ENCODE assay signal across 26 cellular contexts in genomic region chr11:75785187-75785586, GRCh38. TPM values are rescaled to one million over a fixed set of nuclear protein-coding genes. Genes with fewer than 3 reads are reported as not detected.
A peak's percentile ranks its signal among the peaks of the same experiment; 100 is the strongest.
DNase-seq lines count a peak whose midpoint lies in the region; ATAC-seq, FAIRE-seq and TF ChIP-seq lines count a peak whose summit lies in the region.
"Had no signal": no experiment of that assay in that cellular context is flagged by ENCODE, and none has a peak within 500 bp of the region (broad histone marks: within the 10 kb centered on the region; RNA-seq: fewer than 3 reads in every experiment).

No MANE protein-coding gene starts in this region.

- H3K36me3 Mint-ChIP-seq in endothelial cell (ENCODE audit: low read depth, unreplicated experiment) = no peaks in the 10 kb centered on the region
- H3K36me3 Mint-ChIP-seq: CD8-positive, alpha-beta memory T cell had no signal

- intact Hi-C loops in K562 (cut with micrococcal nuclease) = no loop called here
- intact Hi-C loops in left lung (cut with DNase I) = no loop called here

- ATAC-seq in K562 (no peak), left lung (peak; percentile 17), GM19328 (IDR thresholded peaks at IDR 0.05; ENCODE audit: unreplicated experiment) (no peak)
- ATAC-seq: A549 had no signal

- no peak for FAIRE-seq in K562 (lab: Jason Lieb, UNC)
- FAIRE-seq: A549, GM12891, GM18507, H54 had no signal

- no peak overlapping the region for H3K4me3 ChIP-seq in K562
- H3K4me3 ChIP-seq in left lung = no peak overlapping the region
- no peak overlapping the region for H3K4me3 ChIP-seq in neutrophil (ENCODE audit: low read depth in 1 of 2, low read length in 1 of 2)
- H3K4me3 ChIP-seq: A549; BLaER1 treated with 17β-estradiol and CSF1 and Interleukin-3, amounts not matched to agents 10 nM and 100 nM; HAP-1 had no signal

- H3K9me3 ChIP-seq in K562 (replicated peaks; ENCODE audit: control insufficient read depth, insufficient read depth, low read depth, low read length) = no peaks in the 10 kb centered on the region
- H3K9me3 ChIP-seq in left lung = no peaks in the 10 kb centered on the region
- H3K9me3 ChIP-seq in neutrophil = no peaks in the 10 kb centered on the region
- H3K9me3 ChIP-seq: A549; BE2C; BLaER1 treated with 17β-estradiol and CSF1 and Interleukin-3, amounts not matched to agents 10 nM and 100 nM; HAP-1 had no signal

- no peaks in the 10 kb centered on the region for H3K9me3 Mint-ChIP-seq in endothelial cell (ENCODE audit: unreplicated experiment)
- H3K9me3 Mint-ChIP-seq: CD14-positive monocyte; CD4-positive, alpha-beta T cell; CD8-positive, alpha-beta memory T cell; HFFc6 had no signal

- DNase-seq in K562 (ENCODE audit: extremely low read depth in 1 of 4, low spot score in 3 of 4) = no peak
- no peak for DNase-seq in left lung
- no peak for DNase-seq in endothelial cell (ENCODE audit: low spot score)
- no peak for DNase-seq in substantia nigra (lab: John Stamatoyannopoulos, UW)
- DNase-seq in NCI-H1417 treated with DMSO at 0.1 percent for 48 hours (lab: John Stamatoyannopoulos, UW) = no peak
- DNase-seq: 8988T; ACHN; AML-193; BE2C; Calu3; CD4-positive, alpha-beta T cell; CD8-positive, alpha-beta memory T cell; DMS79 treated with DMSO at 0.1 percent for 48 hours; GF-D8; GOT3; HFFc6 had no signal

- in situ Hi-C loops in K562 (cut with MboI) = loop anchor here (10.0 kb wide), 1 partner anchor 340 kb away; no protein-coding TSS in a partner anchor

- TF ChIP-seq CTCF in 22Rv1 (IDR thresholded peaks at IDR 0.05) (no peak), K562 (IDR thresholded peaks at IDR 0.05 in 2 of 3, conservative IDR thresholded peaks at IDR 0.05 in 1 of 3; ENCODE audit: insufficient read depth in 2 of 3, low read depth in 1 of 3, low read length in 3 of 3) (no peak), left lung (IDR thresholded peaks at IDR 0.05) (no peak), neutrophil (IDR thresholded peaks at IDR 0.05) (no peak), endothelial cell (IDR thresholded peaks at IDR 0.05; ENCODE audit: unreplicated experiment) (no peak)

- no peaks in the 10 kb centered on the region for H3K36me3 ChIP-seq in K562 (ENCODE audit: control insufficient read depth, insufficient read depth, low read length)
- H3K36me3 ChIP-seq in left lung = peaks cover 0 to 4% of the 10 kb centered on the region in 2 donors
- H3K36me3 ChIP-seq in neutrophil = peaks cover 85% of the 10 kb centered on the region
- H3K36me3 ChIP-seq: BE2C; BLaER1 treated with 17β-estradiol and CSF1 and Interleukin-3, amounts not matched to agents 10 nM and 100 nM; HAP-1 had no signal

- no peak overlapping the region for H3K27ac Mint-ChIP-seq in endothelial cell (ENCODE audit: unreplicated experiment)
- H3K27ac Mint-ChIP-seq: CD14-positive monocyte; CD4-positive, alpha-beta T cell; CD8-positive, alpha-beta memory T cell; HFFc6 had no signal

- H3K27me3 ChIP-seq in K562 (ENCODE audit: control insufficient read depth in 2 of 2, insufficient read depth in 2 of 2, low read length in 2 of 2) (no peaks in the 10 kb centered on the region), left lung (no peaks in the 10 kb centered on the region), neutrophil (no peaks in the 10 kb centered on the region)
- H3K27me3 ChIP-seq: BE2C; BLaER1 treated with 17β-estradiol and CSF1 and Interleukin-3, amounts not matched to agents 10 nM and 100 nM had no signal

- H2AFZ ChIP-seq in K562 (ENCODE audit: low read depth, low read length) = no peak overlapping the region

- H3K9me1 ChIP-seq in K562 (ENCODE audit: control insufficient read depth, insufficient read depth, low read length) = no peaks in the 10 kb centered on the region

- no peaks in the 10 kb centered on the region for H4K20me1 ChIP-seq in K562 (replicated peaks; ENCODE audit: control insufficient read depth, insufficient read depth, low read length)
- H4K20me1 ChIP-seq: BLaER1 treated with 17β-estradiol and CSF1 and Interleukin-3, amounts not matched to agents 10 nM and 100 nM had no signal

- 8% methylated on average over 4 of the region's 4 CpGs for WGBS in K562 (ENCODE audit: insufficient coverage, low coverage, missing lambda C conversion rate)

- CTCF ChIA-PET in K562 (lab: Yijun Ruan, JAX; ENCODE audit: low intra/inter-chr PET ratio) = no interaction called here

- no peak overlapping the region for H3K9ac ChIP-seq in K562 (ENCODE audit: insufficient read depth in 1 of 2, low read depth in 2 of 2, low read length in 2 of 2)
- H3K9ac ChIP-seq: BLaER1 treated with 17β-estradiol and CSF1 and Interleukin-3, amounts not matched to agents 10 nM and 100 nM had no signal

- no peak for TF ChIP-seq POLR2A in K562 (conservative IDR thresholded peaks at IDR 0.05)

- no peak for TF ChIP-seq EP300 in K562 (IDR thresholded peaks at IDR 0.05; ENCODE audit: low read length)

- H3K27ac ChIP-seq in 22Rv1 = peak overlapping the region; percentile 75
- no peak overlapping the region for H3K27ac ChIP-seq in K562 (ENCODE audit: extremely low read depth, low read depth, low read length)
- no peak overlapping the region for H3K27ac ChIP-seq in left lung
- peak overlapping the region; percentile 66 for H3K27ac ChIP-seq in neutrophil
- H3K27ac ChIP-seq in substantia nigra (ENCODE audit: low read depth, low read length, poor library complexity, severe bottlenecking) = no peak overlapping the region
- H3K27ac ChIP-seq: A549; BLaER1 treated with 17β-estradiol and CSF1 and Interleukin-3, amounts not matched to agents 10 nM and 100 nM had no signal

- H3K79me2 ChIP-seq in K562 (ENCODE audit: control insufficient read depth, insufficient read depth, low read length) = no peaks in the 10 kb centered on the region

- H3K4me3 Mint-ChIP-seq in endothelial cell (ENCODE audit: unreplicated experiment) = no peak overlapping the region
- H3K4me3 Mint-ChIP-seq: CD14-positive monocyte; CD4-positive, alpha-beta T cell; CD8-positive, alpha-beta memory T cell; HFFc6 had no signal

- H3K27me3 Mint-ChIP-seq in endothelial cell (ENCODE audit: unreplicated experiment) = peaks cover 6% of the 10 kb centered on the region
- H3K27me3 Mint-ChIP-seq: CD4-positive, alpha-beta T cell; CD8-positive, alpha-beta memory T cell had no signal

- H3K4me1 ChIP-seq in K562 (replicated peaks in 1 of 2; ENCODE audit: control insufficient read depth in 2 of 2, insufficient read depth in 2 of 2, low read length in 2 of 2) (peaks cover 0 to 6% of the 10 kb centered on the region in 2 experiments; a peak in 1 of 5 replicates), left lung (no peaks in the 10 kb centered on the region), neutrophil (ENCODE audit: control insufficient read depth in 1 of 2, insufficient read depth in 1 of 2, low read depth in 1 of 2, low read length in 1 of 2) (peaks cover 18% of the 10 kb centered on the region in 2 experiments)
- H3K4me1 ChIP-seq: BE2C, HAP-1 had no signal

- peaks cover 4% of the 10 kb centered on the region for H3K4me1 Mint-ChIP-seq in endothelial cell (ENCODE audit: unreplicated experiment)
- H3K4me1 Mint-ChIP-seq: CD8-positive, alpha-beta memory T cell had no signal

- BruUV-seq in K562 (replicated peaks; lab: Mats Ljungman, UMichigan) = no TSS peak

- no peak for TF ChIP-seq RAD21 in K562 (CRISPR knock-in tag; conservative IDR thresholded peaks at IDR 0.05 in 1 of 2, IDR thresholded peaks at IDR 0.05 in 1 of 2)

- POLR2A ChIA-PET in K562 (lab: Yijun Ruan, JAX) = interaction anchor here (1.0 to 1.8 kb wide), 3 partner anchors 8 to 16 kb away, joined by 3 to 9 read pairs (median 4); partner anchors contain the start of gene DGAT2

- no peak overlapping the region for H3K4me2 ChIP-seq in K562 (ENCODE audit: insufficient read depth, low read length)
- H3K4me2 ChIP-seq: A549; BLaER1 treated with 17β-estradiol and CSF1 and Interleukin-3, amounts not matched to agents 10 nM and 100 nM had no signal

RNA-seq across cellular contexts. Expression of gene DGAT2, which starts 16.6 kb away (rescaled TPM):
- 1.3 and 3.1 TPM in 2 replicates for total RNA-seq in K562 (2011; cell fraction: chromatin; rRNA removed; ENCODE audit: low replicate concordance)
- 2.9 and 3.2 TPM in 2 replicates for total RNA-seq in K562 (2011; cell fraction: nucleolus; rRNA removed)
- total RNA-seq in K562 (2011; cell fraction: nucleoplasm; rRNA removed) = 4.6 and 4.7 TPM in 2 replicates
- total RNA-seq in K562 (2014; rRNA removed) (2.0 and 2.5 TPM in 2 replicates), K562 (2014; rRNA removed; fragmentation: Illumina TruSeq; extraction: Trizol) (1.6 and 2.2 TPM in 2 replicates), K562 (2015; rRNA removed; fragmentation: Illumina TruSeq; extraction: Trizol) (1.6 and 1.7 TPM in 2 replicates), K562 (2021) (2.2 TPM in 2 replicates), left lung (10 to 100 TPM in 1 of 2 donors, 1 to 10 TPM in 1; 8.1 to 14.9 TPM), endothelial cell (ENCODE audit: unreplicated experiment) (0.51 TPM)
- polyA plus RNA-seq in K562 (2011; rRNA removed) (1.8 TPM in 2 replicates), K562 (2014; fragmentation: Illumina TruSeq; extraction: Trizol) (2.3 and 2.4 TPM in 2 replicates), K562 (2014; fragmentation: Nextera tagmentation; extraction: Ambion mirVana) (under 1 TPM; 0.68 to 0.69 TPM), K562 (2014; rRNA removed) (2.2 and 2.8 TPM in 2 replicates)
- polyA plus RNA-seq in K562 (2011; cell fraction: cytosol; rRNA removed) = 2.0 and 2.3 TPM in 2 replicates
- polyA plus RNA-seq in K562 (2011; cell fraction: nucleus; rRNA removed) = 1.1 and 1.6 TPM in 2 replicates
- 2.6 and 4.4 TPM in 2 replicates for polyA plus RNA-seq in K562 (2012)
- polyA minus RNA-seq in K562 (2011; rRNA and poly(A)+ RNA removed) = 1.6 and 2.0 TPM in 2 replicates
- polyA minus RNA-seq in K562 (2011; cell fraction: cytosol; rRNA and poly(A)+ RNA removed) = 0.55 and 2.0 TPM in 2 replicates
- polyA minus RNA-seq in K562 (2011; cell fraction: nucleus; rRNA and poly(A)+ RNA removed) = 0.33 and 0.67 TPM in 2 replicates
- polyA plus RNA-seq: CD8-positive, alpha-beta memory T cell had no signal

RNA-seq across cellular contexts. Expression of gene UVRAG, which starts 29.8 kb away (rescaled TPM):
- total RNA-seq in K562 (2011; cell fraction: chromatin; rRNA removed; ENCODE audit: low replicate concordance) = 37.0 and 117 TPM in 2 replicates
- total RNA-seq in K562 (2011; cell fraction: nucleolus; rRNA removed) = 12.7 and 16.6 TPM in 2 replicates
- total RNA-seq in K562 (2011; cell fraction: nucleoplasm; rRNA removed) = 46.7 and 79.5 TPM in 2 replicates
- total RNA-seq in K562 (2014; rRNA removed) = 10.5 and 12.3 TPM in 2 replicates
- 17.6 and 21.0 TPM in 2 replicates for total RNA-seq in K562 (2014; rRNA removed; fragmentation: Illumina TruSeq; extraction: Trizol)
- 15.8 and 17.8 TPM in 2 replicates for total RNA-seq in K562 (2015; rRNA removed; fragmentation: Illumina TruSeq; extraction: Trizol)
- 16.0 TPM in 2 replicates for total RNA-seq in K562 (2021)
- 10.2 and 12.4 TPM in 2 replicates for polyA plus RNA-seq in K562 (2011; rRNA removed)
- 5.0 and 6.4 TPM in 2 replicates for polyA plus RNA-seq in K562 (2011; cell fraction: cytosol; rRNA removed)
- polyA plus RNA-seq in K562 (2011; cell fraction: nucleus; rRNA removed) = 10.7 and 13.0 TPM in 2 replicates
- 10.5 and 10.6 TPM in 2 replicates for polyA plus RNA-seq in K562 (2012)
- 11.0 and 13.8 TPM in 2 replicates for polyA plus RNA-seq in K562 (2014; fragmentation: Illumina TruSeq; extraction: Trizol)
- 1 to 10 TPM; 3.1 to 5.2 TPM for polyA plus RNA-seq in K562 (2014; fragmentation: Nextera tagmentation; extraction: Ambion mirVana)
- polyA plus RNA-seq in K562 (2014; rRNA removed) = 9.2 and 9.4 TPM in 2 replicates
- 32.2 and 40.2 TPM in 2 replicates for polyA minus RNA-seq in K562 (2011; rRNA and poly(A)+ RNA removed)
- polyA minus RNA-seq in K562 (2011; cell fraction: cytosol; rRNA and poly(A)+ RNA removed) = 6.5 and 6.9 TPM in 2 replicates
- polyA minus RNA-seq in K562 (2011; cell fraction: nucleus; rRNA and poly(A)+ RNA removed) = 31.5 and 58.0 TPM in 2 replicates
- 10 to 100 TPM; 29.6 to 36.0 TPM for total RNA-seq in left lung
- total RNA-seq in endothelial cell (ENCODE audit: unreplicated experiment) = 25.0 TPM

Comparison
In these comparisons a context has a peak if more than half of its experiments do, and no peak if none do; other contexts are left out.
1. H3K27ac ChIP-seq: peak in 22Rv1 (single experiment) and neutrophil (single experiment); none in K562 (single experiment), left lung (0 of 2) and substantia nigra (single experiment).